ENCODE assay signal across 23 cellular contexts in genomic region chr16:19285431-19285830, GRCh38. TPM values are rescaled to one million over a fixed set of nuclear protein-coding genes. Genes with fewer than 3 reads are reported as not detected.
A peak's percentile ranks its signal among the peaks of the same experiment; 100 is the strongest.
DNase-seq lines count a peak whose midpoint lies in the region; ATAC-seq, FAIRE-seq and TF ChIP-seq lines count a peak whose summit lies in the region.
"Had no signal": no experiment of that assay in that cellular context is flagged by ENCODE, and none has a peak within 500 bp of the region (broad histone marks: within the 10 kb centered on the region; RNA-seq: fewer than 3 reads in every experiment).

Gene CLEC19A, plus strand, starts transcription at chr16:19285731. Its CDS starts 121 bp downstream, at chr16:19285852.

- peaks cover 28% of the 10 kb centered on the region for H3K4me1 ChIP-seq in A549
- no peaks in the 10 kb centered on the region; a peak in 1 of 5 replicates for H3K4me1 ChIP-seq in K562 (replicated peaks in 1 of 2; ENCODE audit: control insufficient read depth in 2 of 2, insufficient read depth in 2 of 2, low read length in 2 of 2)
- H3K4me1 ChIP-seq in H1 (replicated peaks in 1 of 4; ENCODE audit: control insufficient read depth in 3 of 4, insufficient read depth in 4 of 4, low read length in 3 of 4), result peaks cover 5 to 20% (median 16%) of the 10 kb centered on the region in 4 experiments
- H3K4me1 ChIP-seq in neuronal stem cell (ENCODE audit: control insufficient read depth in 2 of 2, insufficient read depth in 1 of 2, low read depth in 1 of 2, low read length in 2 of 2), result peaks cover 9 to 34% of the 10 kb centered on the region in 2 donors
- H3K4me1 ChIP-seq in transverse colon, result no peaks in the 10 kb centered on the region
- H3K4me1 ChIP-seq in aorta (ENCODE audit: control insufficient read depth in 1 of 2, insufficient read depth in 2 of 2, low read length in 2 of 2), result no peaks in the 10 kb centered on the region

- H2BK5ac ChIP-seq in H1 (ENCODE audit: low read depth, low read length) (no peak within 1 kb of the TSS), neuronal stem cell (ENCODE audit: low read length) (peak within 1 kb of the TSS; percentile 73)

- peak within 1 kb of the TSS; percentile 27 to 81; a peak in 5 of 6 replicates for H3K27ac ChIP-seq in A549
- H3K27ac ChIP-seq in K562 (ENCODE audit: extremely low read depth, low read depth, low read length), result no peak within 1 kb of the TSS
- H3K27ac ChIP-seq in H1 (ENCODE audit: low read depth, low read length), result no peak within 1 kb of the TSS
- peak within 1 kb of the TSS; percentile 33 for H3K27ac ChIP-seq in neuronal stem cell (replicated peaks; ENCODE audit: low read length)
- no peak within 1 kb of the TSS for H3K27ac ChIP-seq in transverse colon
- H3K27ac ChIP-seq in aorta (ENCODE audit: low read depth in 1 of 2, low read length in 2 of 2), result no peak within 1 kb of the TSS
- H3K27ac ChIP-seq: 22Rv1, BLaER1 had no signal

- POLR2A ChIA-PET in A549 (lab: Yijun Ruan, JAX) (no interaction called here), K562 (lab: Yijun Ruan, JAX) (interaction anchor here (0.7 to 1.5 kb wide), 4 partner anchors 9 to 199 kb away, joined by 3 to 4 read pairs (median 4); no protein-coding TSS in a partner anchor), H1 (lab: Charles Lee; ENCODE audit: partially characterized antibody) (interaction anchor here (1.2 to 2.2 kb wide), 3 partner anchors 18 to 28 kb away, joined by 3 to 6 read pairs (median 3); no protein-coding TSS in a partner anchor)

- H2BK120ac ChIP-seq in H1 (replicated peaks; ENCODE audit: low read depth, low read length) (no peak within 1 kb of the TSS), neuronal stem cell (ENCODE audit: low read depth, low read length) (peak within 1 kb of the TSS; percentile 43)

- H4K5ac ChIP-seq in H1 (ENCODE audit: insufficient read length, low read depth, low read length), result no peak within 1 kb of the TSS

- no TSS peak for BruUV-seq in K562 (replicated peaks; lab: Mats Ljungman, UMichigan)

- no peaks in the 10 kb centered on the region for H3K79me1 ChIP-seq in H1 (ENCODE audit: low read depth, low read length)
- no peaks in the 10 kb centered on the region for H3K79me1 ChIP-seq in neuronal stem cell (ENCODE audit: low read depth, low read length)

- no peak within 1 kb of the TSS for H3K56ac ChIP-seq in H1 (replicated peaks; ENCODE audit: insufficient read length, low read depth, low read length)

- TF ChIP-seq POLR2A in A549 (IDR thresholded peaks at IDR 0.05; ENCODE audit: low read length) (no peak), K562 (conservative IDR thresholded peaks at IDR 0.05) (no peak), H1 (IDR thresholded peaks at IDR 0.05; ENCODE audit: control extremely low read depth in 1 of 2, low read depth in 2 of 2, low read length in 2 of 2) (no peak), transverse colon (IDR thresholded peaks at IDR 0.05) (no peak)

- ATAC-seq in A549, result no peak
- ATAC-seq in K562, result no peak
- ATAC-seq in aorta (ENCODE audit: low FRiP score), result no peak
- ATAC-seq in Right ventricle myocardium inferior, result no peak
- ATAC-seq: GM23338, HepG2 had no signal

- peak within 1 kb of the TSS; percentile 74; the same call in 1 of the 2 replicates for H2BK20ac ChIP-seq in H1 (ENCODE audit: low read length)

- H3K9me3 ChIP-seq in A549 (no peaks in the 10 kb centered on the region), K562 (replicated peaks; ENCODE audit: control insufficient read depth, insufficient read depth, low read depth, low read length) (no peaks in the 10 kb centered on the region), H1 (ENCODE audit: insufficient read depth in 2 of 2, low read depth in 1 of 2, low read length in 1 of 2) (no peaks in the 10 kb centered on the region), neuronal stem cell (replicated peaks in 1 of 2; ENCODE audit: control insufficient read depth in 2 of 2, insufficient read depth in 1 of 2, low read depth in 1 of 2, low read length in 2 of 2) (no peaks in the 10 kb centered on the region), transverse colon (no peaks in the 10 kb centered on the region), aorta (ENCODE audit: control insufficient read depth, low read length) (no peaks in the 10 kb centered on the region)
- H3K9me3 ChIP-seq: BLaER1 had no signal

- no peak for TF ChIP-seq EP300 in A549 (IDR thresholded peaks at IDR 0.05)
- no peak for TF ChIP-seq EP300 in K562 (IDR thresholded peaks at IDR 0.05; ENCODE audit: low read length)
- TF ChIP-seq EP300 in H1 (IDR thresholded peaks at IDR 0.05; ENCODE audit: borderline replicate concordance in 1 of 2, low read depth in 2 of 2, low read length in 2 of 2), result no peak
- TF ChIP-seq EP300 in transverse colon (IDR thresholded peaks at IDR 0.05; ENCODE audit: low read depth), result no peak

- no peak within 1 kb of the TSS for H2AK5ac ChIP-seq in H1 (ENCODE audit: low read depth, low read length)
- peak within 1 kb of the TSS; percentile 94 for H2AK5ac ChIP-seq in neuronal stem cell (ENCODE audit: low read depth, low read length)

- H3K36me3 ChIP-seq in K562 (ENCODE audit: control insufficient read depth, insufficient read depth, low read length), result no peaks in the 10 kb centered on the region
- H3K36me3 ChIP-seq in H1 (ENCODE audit: control insufficient read depth in 2 of 4, insufficient read depth in 4 of 4, low read length in 3 of 4), result no peaks in the 10 kb centered on the region
- no peaks in the 10 kb centered on the region for H3K36me3 ChIP-seq in neuronal stem cell (replicated peaks in 1 of 2; ENCODE audit: control insufficient read depth in 2 of 2, insufficient read depth in 2 of 2, low read length in 2 of 2)
- no peaks in the 10 kb centered on the region for H3K36me3 ChIP-seq in transverse colon
- no peaks in the 10 kb centered on the region for H3K36me3 ChIP-seq in aorta (ENCODE audit: control insufficient read depth in 1 of 2, insufficient read depth in 2 of 2, low read length in 1 of 2)
- H3K36me3 ChIP-seq: BLaER1 had no signal

- no peaks in the 10 kb centered on the region for H3K9me1 ChIP-seq in K562 (ENCODE audit: control insufficient read depth, insufficient read depth, low read length)

- H3K9ac ChIP-seq in K562 (ENCODE audit: insufficient read depth in 1 of 2, low read depth in 2 of 2, low read length in 2 of 2) (no peak within 1 kb of the TSS), H1 (replicated peaks in 1 of 4; ENCODE audit: extremely low read depth in 1 of 4, low read depth in 3 of 4, low read length in 3 of 4) (no peak within 1 kb of the TSS; a peak in 1 of 7 replicates), neuronal stem cell (ENCODE audit: low read depth, low read length, poor library complexity) (no peak within 1 kb of the TSS)
- H3K9ac ChIP-seq: BLaER1 had no signal

- H3K4me2 ChIP-seq in A549 (peak within 1 kb of the TSS; percentile 54), K562 (ENCODE audit: insufficient read depth, low read length) (no peak within 1 kb of the TSS), H1 (ENCODE audit: insufficient read depth in 1 of 2, low read depth in 2 of 2, low read length in 2 of 2) (no peak within 1 kb of the TSS), neuronal stem cell (ENCODE audit: insufficient read depth, low read length, poor library complexity, severe bottlenecking) (peak within 1 kb of the TSS; percentile 30)
- H3K4me2 ChIP-seq: BLaER1 had no signal

- FAIRE-seq in A549 (lab: Jason Lieb, UNC) (no peak), K562 (lab: Jason Lieb, UNC) (no peak), H1 (lab: Jason Lieb, UNC) (no peak)
- FAIRE-seq: GM12892, GM18507, HepG2 had no signal

- H3K27me3 ChIP-seq in K562 (ENCODE audit: control insufficient read depth in 2 of 2, insufficient read depth in 2 of 2, low read length in 2 of 2) (no peaks in the 10 kb centered on the region; a peak in 1 of 5 replicates), H1 (replicated peaks in 1 of 4; ENCODE audit: control insufficient read depth in 3 of 4, extremely low read depth in 1 of 4, insufficient read depth in 3 of 4, low read length in 3 of 4) (no peaks in the 10 kb centered on the region), neuronal stem cell (ENCODE audit: control insufficient read depth in 3 of 3, insufficient read depth in 3 of 3, low read depth in 1 of 3, low read length in 3 of 3) (no peaks in the 10 kb centered on the region), transverse colon (no peaks in the 10 kb centered on the region), aorta (ENCODE audit: control insufficient read depth in 1 of 2, insufficient read depth in 2 of 2, low read length in 1 of 2) (no peaks in the 10 kb centered on the region)
- H3K27me3 ChIP-seq: BLaER1 had no signal

- TF ChIP-seq CTCF in A549 (IDR thresholded peaks at IDR 0.05) (no peak), K562 (IDR thresholded peaks at IDR 0.05 in 2 of 3, conservative IDR thresholded peaks at IDR 0.05 in 1 of 3; ENCODE audit: insufficient read depth in 2 of 3, low read depth in 1 of 3, low read length in 3 of 3) (no peak), H1 (IDR thresholded peaks at IDR 0.05; ENCODE audit: control extremely low read depth in 1 of 3, insufficient read depth in 1 of 3, low read depth in 1 of 3, low read length in 3 of 3) (no peak), transverse colon (IDR thresholded peaks at IDR 0.05) (no peak)

- H4K8ac ChIP-seq in H1 (ENCODE audit: extremely low read depth, insufficient read depth, low read length) (no peak within 1 kb of the TSS), neuronal stem cell (ENCODE audit: low read depth, low read length) (no peak within 1 kb of the TSS)

- H3K23ac ChIP-seq in H1 (ENCODE audit: insufficient read length) (no peak within 1 kb of the TSS), neuronal stem cell (ENCODE audit: low read depth, low read length, poor library complexity) (no peak within 1 kb of the TSS)

- H3K4ac ChIP-seq in H1 (replicated peaks; ENCODE audit: insufficient read length, low read depth, low read length), result no peak within 1 kb of the TSS
- H3K4ac ChIP-seq in neuronal stem cell (ENCODE audit: low read length), result peak within 1 kb of the TSS; percentile 54

- WGBS in A549 (ENCODE audit: missing lambda C conversion rate), result 80% methylated on average over 2 of the region's 2 CpGs
- WGBS in K562 (ENCODE audit: insufficient coverage, low coverage, missing lambda C conversion rate), result 0% methylated on average over 2 of the region's 2 CpGs
- WGBS in H1 (ENCODE audit: extremely low coverage in 1 of 2, insufficient coverage in 1 of 2, insufficient read length in 1 of 2, insufficient replicate concordance in 2 of 2, low coverage in 1 of 2, low lambda C conversion rate in 2 of 2, missing lambda C conversion rate in 1 of 2), 2 experiments, result 84% methylated on average over 2 of the region's 2 CpGs; no CpG with 5 or more reads in 1 of the 2 experiments
- no CpG with 5 or more reads among the region's 2 CpGs for WGBS in neuronal stem cell (ENCODE audit: extremely low coverage in 2 of 2, insufficient read length in 2 of 2, insufficient replicate concordance in 1 of 2), 2 donors
- 70 to 76% methylated on average over 2 of the region's 2 CpGs for WGBS in transverse colon (ENCODE audit: low coverage in 1 of 2), 2 donors
- WGBS in aorta, 2 donors, result 77 to 79% methylated on average over 2 of the region's 2 CpGs

- H3K14ac ChIP-seq in H1 (ENCODE audit: insufficient read length) (no peak within 1 kb of the TSS), neuronal stem cell (ENCODE audit: low read length) (no peak within 1 kb of the TSS)

- H4K91ac ChIP-seq in H1 (replicated peaks; ENCODE audit: insufficient read length, low read length) (peak within 1 kb of the TSS; percentile 54), neuronal stem cell (ENCODE audit: low read depth, low read length, poor library complexity) (peak within 1 kb of the TSS; percentile 94)

- H2AFZ ChIP-seq in K562 (ENCODE audit: low read depth, low read length) (no peak within 1 kb of the TSS), H1 (ENCODE audit: low read length) (no peak within 1 kb of the TSS), neuronal stem cell (ENCODE audit: low read length) (no peak within 1 kb of the TSS)
- H2AFZ ChIP-seq: GM23338 had no signal

- in situ Hi-C loops in K562 (cut with MboI) (no loop called here), transverse colon (cut with MboI; ENCODE audit: low pct_ligation_motif_present in 1 of 4, low pct_unique_long_range_greater_than_20kb in 1 of 4, low sequenced_read_pairs in 3 of 4) (no loop called here)

- no peak within 1 kb of the TSS for H3K18ac ChIP-seq in H1 (ENCODE audit: extremely low read depth, low read length)
- peak within 1 kb of the TSS; percentile 94 for H3K18ac ChIP-seq in neuronal stem cell (ENCODE audit: low read length)

- H3K79me2 ChIP-seq in K562 (ENCODE audit: control insufficient read depth, insufficient read depth, low read length) (no peaks in the 10 kb centered on the region), H1 (ENCODE audit: control insufficient read depth in 1 of 2, insufficient read depth in 2 of 2, low read length in 2 of 2) (no peaks in the 10 kb centered on the region)

- H3K4me3 ChIP-seq in A549, result no peak within 1 kb of the TSS
- H3K4me3 ChIP-seq in K562, result no peak within 1 kb of the TSS
- H3K4me3 ChIP-seq in H1 (ENCODE audit: extremely low read depth in 1 of 4, insufficient read depth in 2 of 4, low read depth in 3 of 4, low read length in 4 of 4), result no peak within 1 kb of the TSS
- no peak within 1 kb of the TSS for H3K4me3 ChIP-seq in neuronal stem cell (ENCODE audit: low read length in 2 of 2)
- no peak within 1 kb of the TSS for H3K4me3 ChIP-seq in transverse colon
- no peak within 1 kb of the TSS for H3K4me3 ChIP-seq in aorta (ENCODE audit: low read length in 2 of 2)
- H3K4me3 ChIP-seq: BLaER1, GM23338 had no signal

- no peaks in the 10 kb centered on the region for H3K23me2 ChIP-seq in H1 (ENCODE audit: low read depth, low read length)

- no peak for TF ChIP-seq RAD21 in A549 (conservative IDR thresholded peaks at IDR 0.05 in 1 of 2, IDR thresholded peaks at IDR 0.05 in 1 of 2)
- TF ChIP-seq RAD21 in K562 (CRISPR knock-in tag; conservative IDR thresholded peaks at IDR 0.05 in 1 of 2, IDR thresholded peaks at IDR 0.05 in 1 of 2), result no peak
- no peak for TF ChIP-seq RAD21 in H1 (IDR thresholded peaks at IDR 0.05 in 1 of 2, conservative IDR thresholded peaks at IDR 0.05 in 1 of 2; ENCODE audit: low read depth in 2 of 2, low read length in 2 of 2)

- no peaks in the 10 kb centered on the region for H4K20me1 ChIP-seq in K562 (replicated peaks; ENCODE audit: control insufficient read depth, insufficient read depth, low read length)
- H4K20me1 ChIP-seq in H1 (replicated peaks in 1 of 2; ENCODE audit: control insufficient read depth in 1 of 2, insufficient read depth in 2 of 2, low read length in 2 of 2), result no peaks in the 10 kb centered on the region
- H4K20me1 ChIP-seq: BLaER1 had no signal

- intact Hi-C loops in K562 (cut with micrococcal nuclease), result no loop called here
- intact Hi-C loops in transverse colon (cut with DNase I; ENCODE audit: low total_unique reads), result no loop called here
- intact Hi-C loops in aorta (cut with DNase I), result no loop called here
- intact Hi-C loops in Right ventricle myocardium inferior (cut with DNase I), result no loop called here

- CTCF ChIA-PET in A549 (lab: Yijun Ruan, JAX), result interaction anchor here (0.9 to 1.8 kb wide), 4 partner anchors 11 to 217 kb away, joined by 3 to 6 read pairs (median 4); no protein-coding TSS in a partner anchor
- CTCF ChIA-PET in K562 (lab: Yijun Ruan, JAX; ENCODE audit: low intra/inter-chr PET ratio), result interaction anchor here (0.6 kb wide), 1 partner anchor 198 kb away, joined by 4 read pairs; no protein-coding TSS in a partner anchor
- CTCF ChIA-PET in H1 (lab: Charles Lee; ENCODE audit: partially characterized antibody), result interaction anchor here (1.2 to 2.8 kb wide), 4 partner anchors 14 to 108 kb away, joined by 3 to 14 read pairs (median 6); no protein-coding TSS in a partner anchor

- H2BK12ac ChIP-seq in H1 (ENCODE audit: low read depth, low read length) (peak within 1 kb of the TSS; percentile 73; the same call in 1 of the 2 replicates), neuronal stem cell (ENCODE audit: low read length) (peak within 1 kb of the TSS; percentile 87)

- DNase-seq in A549 (ENCODE audit: low read depth in 1 of 2, low spot score in 1 of 2), result no peak
- DNase-seq in K562 (ENCODE audit: extremely low read depth in 1 of 4, low spot score in 3 of 4), result no peak
- DNase-seq in H1 (ENCODE audit: low read depth in 1 of 2, low spot score in 2 of 2), result no peak
- DNase-seq in neuronal stem cell (ENCODE audit: low spot score), result no peak
- DNase-seq in stimulated activated naive CD4-positive, alpha-beta T cell (lab: John Stamatoyannopoulos, UW), result no peak
- no peak for DNase-seq in transverse colon
- DNase-seq in aorta, result no peak
- DNase-seq in Right ventricle myocardium inferior (ENCODE audit: missing footprints), result no peak
- DNase-seq: CD4-positive, alpha-beta memory T cell; DMS153; DMS79; GDM1; H7 had no signal

- H2BK15ac ChIP-seq in H1 (ENCODE audit: low read length) (0 out of 2 replicates have a peak within 1 kb of the TSS, but pooled peaks have one; percentile 92), neuronal stem cell (ENCODE audit: low read length) (peak within 1 kb of the TSS; percentile 52)

RNA-seq across cellular contexts. Expression of gene CLEC19A, which starts in this region (rescaled TPM):
- polyA plus RNA-seq in A549 (2011; rRNA removed) (0.09 and 0.15 TPM in 2 replicates), A549 (2017; fragmentation: RNase III; extraction: RNeasy Plus Mini Kit Qiagen cat#74134 plus additional on column Dnase treatment) (0.49 to 0.58 TPM (median 0.50 TPM) in 3 replicates), K562 (2011; rRNA removed) (not detected in 2 replicates), K562 (2014; fragmentation: Illumina TruSeq; extraction: Trizol) (not detected in 2 replicates), K562 (2014; fragmentation: Nextera tagmentation; extraction: Ambion mirVana) (not detected), K562 (2014; rRNA removed) (not detected in 2 replicates), H1 (2011; rRNA removed) (0.88 and 1.5 TPM in 2 replicates), aorta (not detected)
- polyA plus RNA-seq in A549 (2012; cell fraction: cytosol; rRNA removed), result 0.18 and 0.26 TPM in 2 replicates
- polyA plus RNA-seq in A549 (2012; cell fraction: nucleus; rRNA removed), result 0.05 and 0.24 TPM in 2 replicates
- not detected in 2 replicates for polyA minus RNA-seq in A549 (2011; rRNA and poly(A)+ RNA removed)
- total RNA-seq in K562 (2011; cell fraction: chromatin; rRNA removed; ENCODE audit: low replicate concordance), result not detected in 2 replicates
- not detected in 2 replicates for total RNA-seq in K562 (2011; cell fraction: nucleolus; rRNA removed)
- not detected in 2 replicates for total RNA-seq in K562 (2011; cell fraction: nucleoplasm; rRNA removed)
- total RNA-seq in K562 (2014; rRNA removed) (not detected in 2 replicates), K562 (2014; rRNA removed; fragmentation: Illumina TruSeq; extraction: Trizol) (not detected in 2 replicates), K562 (2015; rRNA removed; fragmentation: Illumina TruSeq; extraction: Trizol) (not detected in 2 replicates), K562 (2021) (not detected in 2 replicates), transverse colon (not detected), aorta (not detected), Right ventricle myocardium inferior (not detected)
- polyA plus RNA-seq in K562 (2011; cell fraction: cytosol; rRNA removed), result not detected in 2 replicates
- polyA plus RNA-seq in K562 (2011; cell fraction: nucleus; rRNA removed), result not detected in 2 replicates
- not detected in 2 replicates for polyA plus RNA-seq in K562 (2012)
- polyA minus RNA-seq in K562 (2011; rRNA and poly(A)+ RNA removed), result not detected in 2 replicates
- not detected in 2 replicates for polyA minus RNA-seq in K562 (2011; cell fraction: cytosol; rRNA and poly(A)+ RNA removed)
- not detected in 2 replicates for polyA minus RNA-seq in K562 (2011; cell fraction: nucleus; rRNA and poly(A)+ RNA removed)
- total RNA-seq in H1 (2021; fragmentation: NEBNext Ultra II Directional; extraction: Animal tissue kit (Norgen Biotek cat#: 25700)), result 0.35 and 1.2 TPM in 2 replicates
- polyA plus RNA-seq in H1 (2011; cell fraction: cytosol; rRNA removed), result 0.98 TPM
- polyA plus RNA-seq in H1 (2011; cell fraction: nucleus; rRNA removed), result 2.6 TPM
- 0.57 to 0.83 TPM (median 0.64 TPM) in 3 of 4 replicates, not detected in the other for polyA plus RNA-seq in H1 (2012, experiment 1 of 2)
- polyA plus RNA-seq in H1 (2012, experiment 2 of 2), result not detected
- 0.18 TPM for polyA plus RNA-seq in H1 (2013, experiment 1 of 2)
- polyA plus RNA-seq in H1 (2013, experiment 2 of 2), result 0.29 TPM
- 0.63 and 1.5 TPM in 2 replicates for polyA minus RNA-seq in H1 (2011; rRNA and poly(A)+ RNA removed)
- polyA minus RNA-seq in H1 (2011; cell fraction: cytosol; rRNA and poly(A)+ RNA removed), result not detected
- 0.80 TPM for polyA minus RNA-seq in H1 (2011; cell fraction: nucleus; rRNA and poly(A)+ RNA removed)
- polyA plus RNA-seq in neuronal stem cell (2013, experiment 1 of 2), result 21.0 TPM
- 19.5 TPM for polyA plus RNA-seq in neuronal stem cell (2013, experiment 2 of 2)
- total RNA-seq: A673; CD4-positive, alpha-beta memory T cell; Daoy; GM23338; HepG2 had no signal
- polyA plus RNA-seq: AG04450; CD14-positive monocyte; CD4-positive, alpha-beta memory T cell; GM23338; HepG2 had no signal

Comparison
In these comparisons a context has a peak if more than half of its experiments do, and no peak if none do; other contexts are left out.
1. H3K27ac ChIP-seq: peak in A549 (2 of 2) and neuronal stem cell (single experiment); none in K562 (single experiment), H1 (single experiment), transverse colon (0 of 4) and aorta (0 of 2).
2. H3K4me2 ChIP-seq: peak in A549 (single experiment) and neuronal stem cell (single experiment); none in K562 (single experiment) and H1 (0 of 2).